Comparison of ENCODE assay signal across 23 cellular contexts in genomic region chrX:48459483-48459882, GRCh38. TPM values are rescaled to one million over a fixed set of nuclear protein-coding genes. Genes with fewer than 3 reads are reported as not detected.
"Had no signal": no experiment of that assay in that cellular context is flagged by ENCODE, and none has a peak within 500 bp of the region (broad histone marks: within the 10 kb centered on the region; RNA-seq: fewer than 3 reads in every experiment).

No MANE protein-coding gene starts in this region.

- DNase-seq: activated B cell treated with CpG ODN at 0.5 μM for 24 hours; activated CD4-positive, alpha-beta T cell treated with anti-CD3 and anti-CD28 coated beads for 1 hour; activated CD4-positive, alpha-beta T cell treated with anti-CD3 and anti-CD28 coated beads, Interleukin-2, amount 10 ng/mL, durations not matched to agents 24 days and 14 days; activated CD4-positive, alpha-beta T cell treated with anti-CD3 and anti-CD28 coated beads, Interleukin-2, amount 50 U/mL, for 48 hours; activated CD8-positive, alpha-beta memory T cell treated with anti-CD3 and anti-CD28 coated beads, Interleukin-2, amount 50 U/mL, for 4 hours; adrenal gland; aorta; caudate nucleus; MM.1S; NCI-H1105; NCI-H1436; NCI-H187; NCI-H2081 treated with DMSO at 0.1 percent for 48 hours; NCI-H446; NCI-H524; PC-3; SIG-M5; T-cell; T-helper 2 cell; T1000 had no signal

- ATAC-seq: PC-3, T-cell had no signal

- H3K27ac Mint-ChIP-seq: activated B cell treated with CpG ODN at 0.5 μM for 24 hours, T-cell had no signal

- H3K4me3 Mint-ChIP-seq: activated B cell treated with CpG ODN at 0.5 μM for 24 hours; activated CD4-positive, alpha-beta T cell treated with anti-CD3 and anti-CD28 coated beads, Interleukin-2, amount 10 ng/mL, durations not matched to agents 24 days and 14 days; T-cell had no signal

- H3K4me1 Mint-ChIP-seq: activated B cell treated with CpG ODN at 0.5 μM for 24 hours had no signal

- H3K27me3 Mint-ChIP-seq: activated B cell treated with CpG ODN at 0.5 μM for 24 hours; activated CD4-positive, alpha-beta T cell treated with anti-CD3 and anti-CD28 coated beads, Interleukin-2, amount 10 ng/mL, durations not matched to agents 24 days and 14 days; activated naive CD4-positive, alpha-beta T cell treated with anti-CD3 and anti-CD28 coated beads, Interleukin-2, amount 50 U/mL, for 24 hours had no signal

- H3K9me3 Mint-ChIP-seq: activated B cell treated with CpG ODN at 0.5 μM for 24 hours; activated CD4-positive, alpha-beta T cell treated with anti-CD3 and anti-CD28 coated beads, Interleukin-2, amount 10 ng/mL, durations not matched to agents 24 days and 14 days; activated naive CD4-positive, alpha-beta T cell treated with anti-CD3 and anti-CD28 coated beads, Interleukin-2, amount 50 U/mL, for 24 hours had no signal

RNA-seq across cellular contexts. Expression of gene SSX4B, which starts 47.7 kb away (rescaled TPM):
- total RNA-seq: activated B cell treated with CpG ODN at 0.5 μM for 24 hours; activated CD4-positive, alpha-beta T cell treated with anti-CD3 and anti-CD28 coated beads, Interleukin-2, amount 10 ng/mL, durations not matched to agents 24 days and 14 days; adrenal gland; aorta; breast epithelium; cerebellum; PC-3; T-cell had no signal
